ENCODE assay signal across 9 cellular contexts in genomic region chr16:31265329-31266245, GRCh38. TPM values are rescaled to one million over a fixed set of nuclear protein-coding genes. Genes with fewer than 3 reads are reported as not detected.
A peak's percentile ranks its signal among the peaks of the same experiment; 100 is the strongest.
DNase-seq lines count a peak whose midpoint lies in the region; ATAC-seq, FAIRE-seq and TF ChIP-seq lines count a peak whose summit lies in the region.
"Had no signal": no experiment of that assay in that cellular context is flagged by ENCODE, and none has a peak within 500 bp of the region (broad histone marks: within the 10 kb centered on the region; RNA-seq: fewer than 3 reads in every experiment).

No MANE protein-coding gene starts in this region.

- DNase-seq in cardiac septum (ENCODE audit: low spot score) (peak; percentile 43), right atrium auricular region (ENCODE audit: low spot score) (no peak), endothelial cell of umbilical vein (ENCODE audit: low read depth, low spot score) (peak; percentile 6), mucosa of gallbladder (ENCODE audit: low spot score) (no peak), HFFc6 (no peak)
- DNase-seq in activated CD4-positive, alpha-beta T cell treated with anti-CD3 and anti-CD28 coated beads for 4 hours, result peak; percentile 61 to 72
- peak; percentile 57 to 65 for DNase-seq in stimulated activated CD4-positive, alpha-beta T cell treated with anti-CD3 and anti-CD28 coated beads, Interleukin-2, amount 100 ng/mL, for 48 hours

- H3K4me2 ChIP-seq in endothelial cell of umbilical vein (ENCODE audit: insufficient read depth, low read length), result no peak overlapping the region

- no peak overlapping the region for H3K4me3 ChIP-seq in right atrium auricular region
- H3K4me3 ChIP-seq in endothelial cell of umbilical vein (replicated peaks in 1 of 3; ENCODE audit: insufficient read depth in 1 of 3, low read depth in 1 of 3, low read length in 3 of 3), result no peak overlapping the region

- CTCF ChIA-PET in endothelial cell of umbilical vein (lab: Charles Lee), result no interaction called here

- no peaks in the 10 kb centered on the region for H3K36me3 ChIP-seq in right atrium auricular region
- no peaks in the 10 kb centered on the region for H3K36me3 ChIP-seq in endothelial cell of umbilical vein (ENCODE audit: control insufficient read depth in 2 of 2, extremely low read depth in 1 of 2, insufficient read depth in 2 of 2, low read length in 2 of 2)

- no peak overlapping the region for H3K4me3 Mint-ChIP-seq in HFFc6

- H3K4me1 Mint-ChIP-seq in HFFc6 (ENCODE audit: low read depth), result no peaks in the 10 kb centered on the region

- FAIRE-seq in endothelial cell of umbilical vein (lab: Jason Lieb, UNC), result no peak
- FAIRE-seq: colon had no signal

- no peaks in the 10 kb centered on the region for H3K36me3 Mint-ChIP-seq in HFFc6 (ENCODE audit: low read depth)

- no peak for TF ChIP-seq POLR2A in endothelial cell of umbilical vein (IDR thresholded peaks at IDR 0.05; ENCODE audit: low read depth, low read length)

- H3K79me2 ChIP-seq in endothelial cell of umbilical vein (ENCODE audit: control insufficient read depth, insufficient read depth, low read length), result no peaks in the 10 kb centered on the region

- no TSS peak for BruUV-seq in endothelial cell of umbilical vein (replicated peaks; lab: Mats Ljungman, UMichigan)

- H3K9me1 ChIP-seq in endothelial cell of umbilical vein (replicated peaks; ENCODE audit: control insufficient read depth, extremely low read depth, insufficient read depth, low read length), result no peaks in the 10 kb centered on the region

- no peak overlapping the region for H2AFZ ChIP-seq in endothelial cell of umbilical vein (ENCODE audit: low read depth, low read length)

- H3K27ac Mint-ChIP-seq in HFFc6, result no peak overlapping the region

- H3K27me3 ChIP-seq in right atrium auricular region, result no peaks in the 10 kb centered on the region
- no peaks in the 10 kb centered on the region for H3K27me3 ChIP-seq in endothelial cell of umbilical vein (ENCODE audit: control insufficient read depth in 2 of 2, insufficient read depth in 2 of 2, low read length in 2 of 2)

- dilution Hi-C loops in endothelial cell of umbilical vein (cut with MboI; ENCODE audit: extremely low pct_ligation_motif_present, low sequenced_read_pairs), result no loop called here

- TF ChIP-seq CTCF in right atrium auricular region (IDR thresholded peaks at IDR 0.05), result no peak
- no peak for TF ChIP-seq CTCF in endothelial cell of umbilical vein (IDR thresholded peaks at IDR 0.05; ENCODE audit: extremely low read depth in 1 of 2, insufficient read depth in 1 of 2, low read depth in 1 of 2, low read length in 2 of 2)
- no peak for TF ChIP-seq CTCF in HFFc6 (IDR thresholded peaks at IDR 0.05)

- H3K27me3 Mint-ChIP-seq in HFFc6 (ENCODE audit: insufficient read depth), result peaks cover 31% of the 10 kb centered on the region

- H3K4me1 ChIP-seq in right atrium auricular region (no peaks in the 10 kb centered on the region), endothelial cell of umbilical vein (ENCODE audit: control insufficient read depth, extremely low read depth, insufficient read depth, low read length) (no peaks in the 10 kb centered on the region)

- H4K20me1 ChIP-seq in endothelial cell of umbilical vein (replicated peaks; ENCODE audit: control insufficient read depth, extremely low read depth, insufficient read depth, low read length), result no peaks in the 10 kb centered on the region

- ATAC-seq in HG03432 (IDR thresholded peaks at IDR 0.05; ENCODE audit: unreplicated experiment), result peak; percentile 96

- no peak overlapping the region for H3K9ac ChIP-seq in endothelial cell of umbilical vein (replicated peaks; ENCODE audit: extremely low read depth, insufficient read depth, low read length)

- H3K9me3 ChIP-seq in right atrium auricular region (no peaks in the 10 kb centered on the region), endothelial cell of umbilical vein (replicated peaks; ENCODE audit: control insufficient read depth, insufficient read depth, low read length) (no peaks in the 10 kb centered on the region)

- no peak overlapping the region for H3K27ac ChIP-seq in right atrium auricular region
- H3K27ac ChIP-seq in endothelial cell of umbilical vein (ENCODE audit: insufficient read depth, low read depth, low read length), result no peak overlapping the region

- intact Hi-C loops in cardiac septum (cut with DNase I) (no loop called here), endothelial cell of umbilical vein (cut with micrococcal nuclease) (no loop called here)

- no peaks in the 10 kb centered on the region for H3K9me3 Mint-ChIP-seq in HFFc6

- POLR2A ChIA-PET in endothelial cell of umbilical vein (lab: Charles Lee), result no interaction called here

TF ChIP-seq in endothelial cell of umbilical vein, 7 proteins besides CTCF, POLR2A, EP300 and RAD21:
- TF ChIP-seq FOS (IDR thresholded peaks at IDR 0.05; ENCODE audit: borderline replicate concordance, insufficient read depth, low read length) (no peak), EZH2 (IDR thresholded peaks at IDR 0.05; ENCODE audit: borderline replicate concordance, low read depth, low read length, severe bottlenecking) (no peak), POLR2AphosphoS5 (IDR thresholded peaks at IDR 0.05; ENCODE audit: insufficient read depth, low read depth, low read length) (no peak), MAX (IDR thresholded peaks at IDR 0.05; ENCODE audit: insufficient read depth, insufficient read length) (no peak), JUN (IDR thresholded peaks at IDR 0.05; ENCODE audit: borderline replicate concordance, insufficient read depth, insufficient read length, low read depth) (no peak), GATA2 (IDR thresholded peaks at IDR 0.05; ENCODE audit: insufficient read depth, insufficient read length, low read depth, low read length) (no peak), MYC (IDR thresholded peaks at IDR 0.05; ENCODE audit: low read depth, low read length) (no peak)

RNA-seq across cellular contexts. Expression of gene ITGAM, which starts 5.8 kb away (rescaled TPM):
- total RNA-seq in cardiac septum (4.8 TPM), right atrium auricular region (10 to 100 TPM in 1 of 2 donors, 1 to 10 TPM in 1; 2.1 to 15.4 TPM), endothelial cell of umbilical vein (not detected in 2 replicates), mucosa of gallbladder (14.9 TPM)
- not detected in 2 replicates for polyA plus RNA-seq in endothelial cell of umbilical vein
- not detected in 2 replicates for polyA plus RNA-seq in endothelial cell of umbilical vein (2011; cell fraction: cytosol; rRNA removed)
- polyA plus RNA-seq in endothelial cell of umbilical vein (2011; cell fraction: nucleus; rRNA removed), result 0.24 TPM in 1 of 2 replicates, not detected in the other
- not detected in 2 replicates for polyA plus RNA-seq in endothelial cell of umbilical vein (2012)
- polyA minus RNA-seq in endothelial cell of umbilical vein, result not detected in 2 replicates
- polyA minus RNA-seq in endothelial cell of umbilical vein (2011; cell fraction: cytosol; rRNA and poly(A)+ RNA removed), result not detected
- polyA minus RNA-seq in endothelial cell of umbilical vein (2011; cell fraction: nucleus; rRNA and poly(A)+ RNA removed), result not detected in 2 replicates
- total RNA-seq in HFFc6 (2021; fragmentation: NEBNext Ultra II Directional; extraction: Animal tissue kit (Norgen Biotek cat#: 25700)), result not detected

RNA-seq across cellular contexts. Expression of gene PYDC1, which starts 48.7 kb away (rescaled TPM):
- total RNA-seq in cardiac septum, result not detected
- total RNA-seq in right atrium auricular region, result not detected
- total RNA-seq in endothelial cell of umbilical vein, result not detected in 2 replicates
- polyA plus RNA-seq in endothelial cell of umbilical vein, result not detected in 2 replicates
- polyA plus RNA-seq in endothelial cell of umbilical vein (2011; cell fraction: cytosol; rRNA removed), result not detected in 2 replicates
- not detected in 2 replicates for polyA plus RNA-seq in endothelial cell of umbilical vein (2011; cell fraction: nucleus; rRNA removed)
- not detected in 2 replicates for polyA plus RNA-seq in endothelial cell of umbilical vein (2012)
- not detected in 2 replicates for polyA minus RNA-seq in endothelial cell of umbilical vein
- polyA minus RNA-seq in endothelial cell of umbilical vein (2011; cell fraction: cytosol; rRNA and poly(A)+ RNA removed), result not detected
- not detected in 2 replicates for polyA minus RNA-seq in endothelial cell of umbilical vein (2011; cell fraction: nucleus; rRNA and poly(A)+ RNA removed)
- total RNA-seq in mucosa of gallbladder, result not detected
- total RNA-seq in HFFc6 (2021; fragmentation: NEBNext Ultra II Directional; extraction: Animal tissue kit (Norgen Biotek cat#: 25700)), result not detected

RNA-seq across cellular contexts. Expression of gene TRIM72, which starts 51.7 kb away (rescaled TPM):
- 2.4 TPM for total RNA-seq in cardiac septum
- under 1 TPM; 0.04 to 0.11 TPM for total RNA-seq in right atrium auricular region
- total RNA-seq in endothelial cell of umbilical vein, result not detected in 2 replicates
- not detected in 2 replicates for polyA plus RNA-seq in endothelial cell of umbilical vein
- not detected in 2 replicates for polyA plus RNA-seq in endothelial cell of umbilical vein (2011; cell fraction: cytosol; rRNA removed)
- not detected in 2 replicates for polyA plus RNA-seq in endothelial cell of umbilical vein (2011; cell fraction: nucleus; rRNA removed)
- not detected in 2 replicates for polyA plus RNA-seq in endothelial cell of umbilical vein (2012)
- not detected in 2 replicates for polyA minus RNA-seq in endothelial cell of umbilical vein
- polyA minus RNA-seq in endothelial cell of umbilical vein (2011; cell fraction: cytosol; rRNA and poly(A)+ RNA removed), result 0.10 TPM
- not detected in 2 replicates for polyA minus RNA-seq in endothelial cell of umbilical vein (2011; cell fraction: nucleus; rRNA and poly(A)+ RNA removed)
- total RNA-seq in mucosa of gallbladder, result 0.06 TPM
- under 1 TPM in 1 of 6 experiments, not detected in 5; 0.05 TPM for total RNA-seq in HFFc6 (2021; fragmentation: NEBNext Ultra II Directional; extraction: Animal tissue kit (Norgen Biotek cat#: 25700))

Comparison
In these comparisons a context has a peak if more than half of its experiments do, and no peak if none do; other contexts are left out.
1. DNase-seq: peak in cardiac septum (single experiment), activated CD4-positive, alpha-beta T cell treated with anti-CD3 and anti-CD28 coated beads for 4 hours (2 of 2), endothelial cell of umbilical vein (single experiment) and stimulated activated CD4-positive, alpha-beta T cell treated with anti-CD3 and anti-CD28 coated beads, Interleukin-2, amount 100 ng/mL, for 48 hours (2 of 2); none in right atrium auricular region (single experiment), mucosa of gallbladder (single experiment) and HFFc6 (single experiment).